Comparison of ENCODE assay signal across 19 cellular contexts in genomic region chr17:12409082-12409481, GRCh38.
"Had no signal": no experiment of that assay in that cellular context is flagged by ENCODE, and none has a peak within 500 bp of the region (broad histone marks: within the 10 kb centered on the region; RNA-seq: fewer than 3 reads in every experiment).

No MANE protein-coding gene starts in this region.

- H3K4me3 Mint-ChIP-seq: dendritic cell treated with granulocyte-macrophage colony-stimulating factor and Interleukin-4, amounts not matched to agents 40 ng/mL and 50 ng/mL, for 4 days; naive thymus-derived CD8-positive, alpha-beta T cell; stimulated activated naive B cell treated with anti-CD40 and anti-IgM and Interleukin-4, amounts not matched to agents 10 μg/mL and 1 μg/mL and 100 μg/mL, for 72 hours; stimulated activated naive CD8-positive, alpha-beta T cell treated with anti-CD3 and anti-CD28 coated beads, Interleukin-15, amount 100 ng/mL, for 72 hours had no signal

- H3K27me3 ChIP-seq: esophagus squamous epithelium, pancreas, right lobe of liver, thyroid gland, vagina had no signal

- H3K27me3 Mint-ChIP-seq: dendritic cell treated with granulocyte-macrophage colony-stimulating factor and Interleukin-4, amounts not matched to agents 40 ng/mL and 50 ng/mL, for 4 days; naive thymus-derived CD8-positive, alpha-beta T cell; stimulated activated naive B cell treated with anti-CD40 and anti-IgM and Interleukin-4, amounts not matched to agents 10 μg/mL and 1 μg/mL and 100 μg/mL, for 72 hours; stimulated activated naive CD8-positive, alpha-beta T cell treated with anti-CD3 and anti-CD28 coated beads, Interleukin-15, amount 100 ng/mL, for 72 hours had no signal

- ATAC-seq: left lobe of liver; naive thymus-derived CD8-positive, alpha-beta T cell; pancreas; right lobe of liver; stimulated activated naive B cell treated with anti-CD40 and anti-IgM and Interleukin-4, amounts not matched to agents 10 μg/mL and 1 μg/mL and 100 μg/mL, for 72 hours; stimulated activated naive CD8-positive, alpha-beta T cell treated with anti-CD3 and anti-CD28 coated beads, Interleukin-15, amount 100 ng/mL, for 72 hours had no signal

- H3K27ac ChIP-seq: pancreas, right lobe of liver, thyroid gland, vagina had no signal

- H3K4me3 ChIP-seq: esophagus squamous epithelium, pancreas, right lobe of liver, thyroid gland, vagina had no signal

- DNase-seq: central memory CD4-positive, alpha-beta T cell; effector memory CD4-positive, alpha-beta T cell; esophagus squamous epithelium; foreskin melanocyte; hypothalamus; kidney; mesendoderm; naive thymus-derived CD8-positive, alpha-beta T cell; occipital lobe; pancreas; right lobe of liver; stimulated activated CD4-positive, alpha-beta T cell treated with anti-CD3 and anti-CD28 coated beads, Interleukin-4, amount 100 ng/mL, for 4 hours; stimulated activated naive B cell treated with anti-CD40 and anti-IgM and Interleukin-4, amounts not matched to agents 10 μg/mL and 1 μg/mL and 100 μg/mL, for 72 hours; stimulated activated naive CD8-positive, alpha-beta T cell treated with anti-CD3 and anti-CD28 coated beads, Interleukin-15, amount 100 ng/mL, for 72 hours; thyroid gland; trophoblast cell had no signal

- H3K4me1 Mint-ChIP-seq: naive thymus-derived CD8-positive, alpha-beta T cell; stimulated activated naive B cell treated with anti-CD40 and anti-IgM and Interleukin-4, amounts not matched to agents 10 μg/mL and 1 μg/mL and 100 μg/mL, for 72 hours; stimulated activated naive CD8-positive, alpha-beta T cell treated with anti-CD3 and anti-CD28 coated beads, Interleukin-15, amount 100 ng/mL, for 72 hours had no signal

- H3K36me3 ChIP-seq: esophagus squamous epithelium, pancreas, right lobe of liver, thyroid gland, vagina had no signal

- H3K36me3 Mint-ChIP-seq: naive thymus-derived CD8-positive, alpha-beta T cell; stimulated activated naive B cell treated with anti-CD40 and anti-IgM and Interleukin-4, amounts not matched to agents 10 μg/mL and 1 μg/mL and 100 μg/mL, for 72 hours had no signal

- H3K4me1 ChIP-seq: esophagus squamous epithelium, right lobe of liver, thyroid gland had no signal

- H3K9me3 ChIP-seq: esophagus squamous epithelium, pancreas, right lobe of liver, thyroid gland, vagina had no signal

- H3K27ac Mint-ChIP-seq: dendritic cell treated with granulocyte-macrophage colony-stimulating factor and Interleukin-4, amounts not matched to agents 40 ng/mL and 50 ng/mL, for 4 days; naive thymus-derived CD8-positive, alpha-beta T cell; stimulated activated naive B cell treated with anti-CD40 and anti-IgM and Interleukin-4, amounts not matched to agents 10 μg/mL and 1 μg/mL and 100 μg/mL, for 72 hours; stimulated activated naive CD8-positive, alpha-beta T cell treated with anti-CD3 and anti-CD28 coated beads, Interleukin-15, amount 100 ng/mL, for 72 hours had no signal
